Comparison of ENCODE assay signal across 15 cellular contexts in the genomic region with DNA sequence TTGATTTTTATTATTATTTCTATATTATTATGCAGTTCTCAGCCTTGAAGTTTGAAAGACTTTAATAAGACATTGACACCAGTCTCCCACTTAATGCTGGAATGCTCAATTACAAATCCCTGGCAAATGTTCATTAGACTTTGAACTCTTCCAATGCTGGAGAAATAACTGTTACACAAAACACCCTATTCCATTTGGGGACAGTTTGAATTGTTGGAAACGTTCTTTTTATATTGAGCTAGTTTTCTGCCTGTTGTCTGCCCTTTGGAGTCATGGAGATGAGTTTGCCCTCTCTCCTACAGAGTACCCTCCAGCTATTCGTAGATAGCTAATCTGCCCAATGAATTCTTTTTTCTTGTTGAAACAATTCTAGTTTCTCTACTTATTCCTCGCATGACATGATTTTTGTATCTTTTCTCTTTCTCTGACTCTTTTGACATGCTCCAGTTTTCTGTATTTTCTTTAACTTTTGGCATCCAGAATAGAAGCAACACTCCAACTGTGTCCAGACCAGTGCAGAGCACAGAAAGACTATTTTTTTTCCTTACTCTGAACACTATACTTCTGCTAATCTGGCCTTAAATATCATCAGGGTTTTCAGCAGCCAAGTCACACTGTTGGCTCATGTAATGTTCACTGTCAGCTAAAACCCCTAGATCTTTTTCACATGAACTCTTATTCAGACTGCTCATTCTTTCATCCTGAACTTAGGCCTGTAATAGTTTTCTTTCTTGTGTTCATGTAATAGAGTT.
DNase-seq lines count a peak whose midpoint lies in the region; ATAC-seq, FAIRE-seq and TF ChIP-seq lines count a peak whose summit lies in the region.
"Had no signal": no experiment of that assay in that cellular context is flagged by ENCODE, and none has a peak within 500 bp of the region (broad histone marks: within the 10 kb centered on the region; RNA-seq: fewer than 3 reads in every experiment).

No MANE protein-coding gene starts in this region.

- peaks cover 9% of the 10 kb centered on the region for H3K4me1 ChIP-seq in HEK293 (ENCODE audit: control insufficient read depth, insufficient read depth, low read length)
- peaks cover 0 to 12% (median 8%) of the 10 kb centered on the region in 4 experiments; a peak in 4 of 7 replicates for H3K4me1 ChIP-seq in H1 (replicated peaks in 1 of 4; ENCODE audit: control insufficient read depth in 3 of 4, insufficient read depth in 4 of 4, low read length in 3 of 4)
- peaks cover 13% of the 10 kb centered on the region for H3K4me1 ChIP-seq in lower lobe of right lung
- H3K4me1 ChIP-seq in small intestine (ENCODE audit: control insufficient read depth in 2 of 2, insufficient read depth in 1 of 2, low read depth in 1 of 2, low read length in 1 of 2) = peaks cover 4 to 12% of the 10 kb centered on the region in 2 donors
- no peaks in the 10 kb centered on the region for H3K4me1 ChIP-seq in mucosa of descending colon (ENCODE audit: low read depth)

- 81% methylated on average over 3 of the region's 3 CpGs; no CpG with 5 or more reads in 1 of the 2 experiments for WGBS in H1 (ENCODE audit: extremely low coverage in 1 of 2, insufficient coverage in 1 of 2, insufficient read length in 1 of 2, insufficient replicate concordance in 2 of 2, low coverage in 1 of 2, low lambda C conversion rate in 2 of 2, missing lambda C conversion rate in 1 of 2), 2 experiments
- WGBS in small intestine, 3 donors = 31 to 50% (median 43%) methylated on average over 3 of the region's 3 CpGs

- no peak overlapping the region for H3K4me3 ChIP-seq in HEK293 (ENCODE audit: low read depth, low read length)
- no peak overlapping the region for H3K4me3 ChIP-seq in H1 (ENCODE audit: extremely low read depth in 1 of 4, insufficient read depth in 2 of 4, low read depth in 3 of 4, low read length in 4 of 4)
- no peak overlapping the region for H3K4me3 ChIP-seq in lower lobe of right lung
- no peak overlapping the region for H3K4me3 ChIP-seq in small intestine (ENCODE audit: low read depth in 1 of 2, low read length in 2 of 2)
- H3K4me3 ChIP-seq in mucosa of descending colon = no peak overlapping the region
- H3K4me3 ChIP-seq: ovary had no signal

- H3K4ac ChIP-seq in H1 (replicated peaks; ENCODE audit: insufficient read length, low read depth, low read length) = no peak overlapping the region

- no peak for TF ChIP-seq RAD21 in H1 (IDR thresholded peaks at IDR 0.05 in 1 of 2, conservative IDR thresholded peaks at IDR 0.05 in 1 of 2; ENCODE audit: low read depth in 2 of 2, low read length in 2 of 2)

- H3K4me1 Mint-ChIP-seq in activated T-helper 17 cell treated with anti-CD3 and anti-CD28 coated beads, Interleukin-2, amount 50 U/mL, for 72 hours = peaks cover 6% of the 10 kb centered on the region

- DNase-seq in H1 (ENCODE audit: low read depth in 1 of 2, low spot score in 2 of 2) = no peak
- no peak for DNase-seq in lower lobe of right lung
- peak; percentile 51 for DNase-seq in small intestine
- DNase-seq in mucosa of descending colon = no peak
- no peak for DNase-seq in stimulated activated CD4-positive, alpha-beta T cell treated with anti-CD3 and anti-CD28 coated beads, Interleukin-1b, Interleukin-23, amount 100 ng/mL, for 48 hours
- no peak for DNase-seq in OCI-M2 (lab: John Stamatoyannopoulos, UW; ENCODE audit: unreplicated experiment)
- DNase-seq: activated B cell treated with CpG ODN at 0.5 μM for 24 hours; activated T-cell treated with anti-CD3 and anti-CD28 coated beads, Interleukin-2, amount 50 U/mL, for 1 hour; AML-193; EL; NCI-H1436 had no signal

- H3K27ac ChIP-seq in HEK293 (ENCODE audit: extremely low read depth, low read depth, low read length) (no peak overlapping the region), H1 (ENCODE audit: low read depth, low read length) (no peak overlapping the region), lower lobe of right lung (peak overlapping the region; percentile 61), small intestine (ENCODE audit: low read depth in 1 of 2, low read length in 1 of 2) (no peak overlapping the region)
- H3K27ac ChIP-seq: epithelial cell of prostate had no signal

- POLR2A ChIA-PET in HEK293 (lab: Yijun Ruan, JAX) (no interaction called here), H1 (lab: Charles Lee; ENCODE audit: partially characterized antibody) (interaction anchor here (0.8 kb wide), 1 partner anchor 594 kb away, joined by 3 read pairs; a partner anchor contains a TSS)

- H3K79me2 ChIP-seq in H1 (ENCODE audit: control insufficient read depth in 1 of 2, insufficient read depth in 2 of 2, low read length in 2 of 2) = no peaks in the 10 kb centered on the region

- H3K4me2 ChIP-seq in H1 (ENCODE audit: insufficient read depth in 1 of 2, low read depth in 2 of 2, low read length in 2 of 2) = peak overlapping the region in 1 of 2 experiments; percentile 39; a peak in 1 of 4 replicates

- no peak overlapping the region for H3K4me3 Mint-ChIP-seq in activated T-helper 17 cell treated with anti-CD3 and anti-CD28 coated beads, Interleukin-2, amount 50 U/mL, for 72 hours
- H3K4me3 Mint-ChIP-seq: activated B cell treated with CpG ODN at 0.5 μM for 24 hours had no signal

- no peak overlapping the region for H3K18ac ChIP-seq in H1 (ENCODE audit: extremely low read depth, low read length)

- peak; percentile 70 for FAIRE-seq in H1 (lab: Jason Lieb, UNC)
- no peak for FAIRE-seq in small intestine (lab: Jason Lieb, UNC)

- no peak for TF ChIP-seq EP300 in H1 (IDR thresholded peaks at IDR 0.05; ENCODE audit: borderline replicate concordance in 1 of 2, low read depth in 2 of 2, low read length in 2 of 2)

- H3K36me3 Mint-ChIP-seq in activated T-helper 17 cell treated with anti-CD3 and anti-CD28 coated beads, Interleukin-2, amount 50 U/mL, for 72 hours (ENCODE audit: low read depth) = no peaks in the 10 kb centered on the region

- H4K91ac ChIP-seq in H1 (replicated peaks; ENCODE audit: insufficient read length, low read length) = no peak overlapping the region

- no peak for TF ChIP-seq POLR2A in H1 (IDR thresholded peaks at IDR 0.05; ENCODE audit: control extremely low read depth in 1 of 2, low read depth in 2 of 2, low read length in 2 of 2)

- H2BK120ac ChIP-seq in H1 (replicated peaks; ENCODE audit: low read depth, low read length) = peak overlapping the region; percentile 65

- no peak overlapping the region for H3K56ac ChIP-seq in H1 (replicated peaks; ENCODE audit: insufficient read length, low read depth, low read length)

- no peaks in the 10 kb centered on the region for H3K79me1 ChIP-seq in H1 (ENCODE audit: low read depth, low read length)

- H3K27ac Mint-ChIP-seq in activated T-helper 17 cell treated with anti-CD3 and anti-CD28 coated beads, Interleukin-2, amount 50 U/mL, for 72 hours = no peak overlapping the region
- H3K27ac Mint-ChIP-seq: activated B cell treated with CpG ODN at 0.5 μM for 24 hours had no signal

- no peak overlapping the region for H2BK20ac ChIP-seq in H1 (ENCODE audit: low read length)

- no peaks in the 10 kb centered on the region for H4K20me1 ChIP-seq in H1 (replicated peaks in 1 of 2; ENCODE audit: control insufficient read depth in 1 of 2, insufficient read depth in 2 of 2, low read length in 2 of 2)

- intact Hi-C loops in lower lobe of right lung (cut with DNase I) (no loop called here), mucosa of descending colon (cut with DNase I, micrococcal nuclease) (no loop called here)

- no peak overlapping the region for H2AK5ac ChIP-seq in H1 (ENCODE audit: low read depth, low read length)

- H3K23ac ChIP-seq in H1 (ENCODE audit: insufficient read length) = no peak overlapping the region

- no peak overlapping the region for H3K9ac ChIP-seq in H1 (replicated peaks in 1 of 4; ENCODE audit: extremely low read depth in 1 of 4, low read depth in 3 of 4, low read length in 3 of 4)

- no peak overlapping the region for H2BK15ac ChIP-seq in H1 (ENCODE audit: low read length)

- no peaks in the 10 kb centered on the region for H3K9me3 Mint-ChIP-seq in activated T-helper 17 cell treated with anti-CD3 and anti-CD28 coated beads, Interleukin-2, amount 50 U/mL, for 72 hours

- H3K27me3 Mint-ChIP-seq in activated T-helper 17 cell treated with anti-CD3 and anti-CD28 coated beads, Interleukin-2, amount 50 U/mL, for 72 hours = no peaks in the 10 kb centered on the region
- H3K27me3 Mint-ChIP-seq: activated B cell treated with CpG ODN at 0.5 μM for 24 hours had no signal

- H3K23me2 ChIP-seq in H1 (ENCODE audit: low read depth, low read length) = no peaks in the 10 kb centered on the region

- H2AFZ ChIP-seq in H1 (ENCODE audit: low read length) = no peak overlapping the region; the same call in 1 of the 2 replicates

- ATAC-seq in lower lobe of right lung (no peak), mucosa of descending colon (no peak)
- no peak for ATAC-seq in activated T-helper 17 cell treated with anti-CD3 and anti-CD28 coated beads, Interleukin-2, amount 50 U/mL, for 72 hours (replicated peaks)

- TF ChIP-seq CTCF in HEK293 (tag by site-specific recombination; IDR thresholded peaks at IDR 0.05) (no peak), H1 (IDR thresholded peaks at IDR 0.05; ENCODE audit: control extremely low read depth in 1 of 3, insufficient read depth in 1 of 3, low read depth in 1 of 3, low read length in 3 of 3) (no peak), lower lobe of right lung (IDR thresholded peaks at IDR 0.05) (no peak), mucosa of descending colon (IDR thresholded peaks at IDR 0.05) (no peak)

- CTCF ChIA-PET in HEK293 (lab: Yijun Ruan, JAX) (no interaction called here), H1 (lab: Charles Lee; ENCODE audit: partially characterized antibody) (interaction anchor here (0.9 to 1.0 kb wide), 2 partner anchors 25 to 65 kb away, joined by 3 read pairs; no protein-coding TSS in a partner anchor)

- H4K5ac ChIP-seq in H1 (ENCODE audit: insufficient read length, low read depth, low read length) = no peak overlapping the region

- no peak overlapping the region for H4K8ac ChIP-seq in H1 (ENCODE audit: extremely low read depth, insufficient read depth, low read length)

- H2BK5ac ChIP-seq in H1 (ENCODE audit: low read depth, low read length) = no peak overlapping the region

- H3K36me3 ChIP-seq in HEK293 (ENCODE audit: control insufficient read depth in 2 of 2, insufficient read depth in 1 of 2, low read length in 2 of 2) (no peaks in the 10 kb centered on the region), H1 (ENCODE audit: control insufficient read depth in 2 of 4, insufficient read depth in 4 of 4, low read length in 3 of 4) (no peaks in the 10 kb centered on the region), lower lobe of right lung (no peaks in the 10 kb centered on the region), small intestine (ENCODE audit: control insufficient read depth in 2 of 2, insufficient read depth in 2 of 2, low read length in 2 of 2) (no peaks in the 10 kb centered on the region), mucosa of descending colon (ENCODE audit: low read depth) (no peaks in the 10 kb centered on the region)
- H3K36me3 ChIP-seq: ovary had no signal

- H3K27me3 ChIP-seq in H1 (replicated peaks in 1 of 4; ENCODE audit: control insufficient read depth in 3 of 4, extremely low read depth in 1 of 4, insufficient read depth in 3 of 4, low read length in 3 of 4) (no peaks in the 10 kb centered on the region), lower lobe of right lung (ENCODE audit: low read depth) (no peaks in the 10 kb centered on the region), small intestine (ENCODE audit: control insufficient read depth in 2 of 2, insufficient read depth in 2 of 2, low read length in 2 of 2) (no peaks in the 10 kb centered on the region)
- H3K27me3 ChIP-seq: ovary had no signal

- no peak overlapping the region for H3K14ac ChIP-seq in H1 (ENCODE audit: insufficient read length)

- H2BK12ac ChIP-seq in H1 (ENCODE audit: low read depth, low read length) = no peak overlapping the region

- H3K9me3 ChIP-seq in HEK293 (ENCODE audit: control insufficient read depth, insufficient read depth, low read depth, low read length) = no peaks in the 10 kb centered on the region
- no peaks in the 10 kb centered on the region for H3K9me3 ChIP-seq in H1 (ENCODE audit: insufficient read depth in 2 of 2, low read depth in 1 of 2, low read length in 1 of 2)
- H3K9me3 ChIP-seq in lower lobe of right lung = no peaks in the 10 kb centered on the region
- no peaks in the 10 kb centered on the region for H3K9me3 ChIP-seq in small intestine (ENCODE audit: control insufficient read depth, low read depth)
- H3K9me3 ChIP-seq in mucosa of descending colon = no peaks in the 10 kb centered on the region
- H3K9me3 ChIP-seq: ovary had no signal
